Comparison of ENCODE assay signal across 1 cellular context in the genomic region with DNA sequence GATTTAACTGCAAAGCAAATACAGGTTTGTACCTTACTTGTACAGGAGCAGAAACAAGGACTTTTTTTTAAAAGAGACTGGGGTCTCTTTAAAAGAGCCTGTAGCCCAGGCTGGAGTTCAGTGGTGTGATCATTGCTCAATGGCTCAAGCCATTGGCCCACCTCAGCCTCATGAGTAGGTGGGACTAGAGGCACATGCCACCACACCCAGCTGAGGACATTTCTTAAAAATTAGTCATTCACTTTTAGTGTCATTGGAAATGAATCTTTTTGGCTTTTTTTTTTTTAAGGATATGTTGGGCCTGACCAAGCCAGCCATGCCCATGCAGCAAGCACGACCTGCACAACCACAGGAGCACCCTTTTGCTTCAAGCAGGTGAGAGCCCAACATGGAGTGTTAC.
A peak's percentile ranks its signal among the peaks of the same experiment; 100 is the strongest.
TF ChIP-seq lines count a peak whose summit lies in the region.

No MANE protein-coding gene starts in this region.

TF ChIP-seq in IMR-90, 13 proteins besides CTCF, POLR2A, EP300 and RAD21:
- TF ChIP-seq, protein P1, sequence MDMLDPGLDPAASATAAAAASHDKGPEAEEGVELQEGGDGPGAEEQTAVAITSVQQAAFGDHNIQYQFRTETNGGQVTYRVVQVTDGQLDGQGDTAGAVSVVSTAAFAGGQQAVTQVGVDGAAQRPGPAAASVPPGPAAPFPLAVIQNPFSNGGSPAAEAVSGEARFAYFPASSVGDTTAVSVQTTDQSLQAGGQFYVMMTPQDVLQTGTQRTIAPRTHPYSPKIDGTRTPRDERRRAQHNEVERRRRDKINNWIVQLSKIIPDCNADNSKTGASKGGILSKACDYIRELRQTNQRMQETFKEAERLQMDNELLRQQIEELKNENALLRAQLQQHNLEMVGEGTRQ (IDR thresholded peaks at IDR 0.05; ENCODE audit: low read depth, low read length): peak; percentile 19; the same call in 1 of the 2 replicates
- TF ChIP-seq NFE2L2 (IDR thresholded peaks at IDR 0.05; ENCODE audit: low read depth, low read length) (no peak), MAZ (IDR thresholded peaks at IDR 0.05; ENCODE audit: borderline replicate concordance, low read depth, low read length) (no peak), FOS (IDR thresholded peaks at IDR 0.05; ENCODE audit: low read depth, low read length) (no peak), CEBPB (IDR thresholded peaks at IDR 0.05; ENCODE audit: low read depth, low read length) (peak; percentile 88), BHLHE40 (IDR thresholded peaks at IDR 0.05; ENCODE audit: low read depth, low read length) (peak; percentile 57; the same call in 1 of the 2 replicates), MAFK (IDR thresholded peaks at IDR 0.05; ENCODE audit: low read depth, low read length) (no peak), RFX5 (IDR thresholded peaks at IDR 0.05; ENCODE audit: low read depth, low read length) (no peak), SMC3 (IDR thresholded peaks at IDR 0.05; ENCODE audit: low read depth, low read length) (no peak), MXI1 (IDR thresholded peaks at IDR 0.05; ENCODE audit: borderline replicate concordance, low read depth, low read length) (no peak), ELK1 (IDR thresholded peaks at IDR 0.05; ENCODE audit: borderline replicate concordance, low read depth, low read length) (no peak), CHD1 (IDR thresholded peaks at IDR 0.05; ENCODE audit: low read depth, low read length) (no peak)
